9 cellular contexts compared by ENCODE assay signal in genomic region chr19:11087870-11088507, GRCh38. TPM values are rescaled to one million over a fixed set of nuclear protein-coding genes. Genes with fewer than 3 reads are reported as not detected.
DNase-seq lines count a peak whose midpoint lies in the region; ATAC-seq and TF ChIP-seq lines count a peak whose summit lies in the region.
"Had no signal": no experiment of that assay in that cellular context is flagged by ENCODE, and none has a peak within 500 bp of the region (broad histone marks: within the 10 kb centered on the region; RNA-seq: fewer than 3 reads in every experiment).

No MANE protein-coding gene starts in this region.

- H4K5ac ChIP-seq in mesendoderm (ENCODE audit: low read length) = no peak overlapping the region

- H3K56ac ChIP-seq in mesendoderm (ENCODE audit: low read length) = peak overlapping the region; percentile 91

- H3K4me3 ChIP-seq in heart left ventricle = peak overlapping the region in 2 of 12 donors; percentile 75 to 79
- no peak overlapping the region for H3K4me3 ChIP-seq in brain microvascular endothelial cell (ENCODE audit: low read depth, low read length)
- no peak overlapping the region for H3K4me3 ChIP-seq in mesendoderm (ENCODE audit: low read length)
- peak overlapping the region in 1 of 4 donors; percentile 74 for H3K4me3 ChIP-seq in upper lobe of left lung

- TF ChIP-seq POLR2A in heart left ventricle (IDR thresholded peaks at IDR 0.05) (no peak), upper lobe of left lung (IDR thresholded peaks at IDR 0.05) (no peak)

- DNase-seq in heart left ventricle (no peak), Right ventricle myocardium inferior (ENCODE audit: missing footprints) (no peak), brain microvascular endothelial cell (no peak), mesendoderm (no peak), upper lobe of left lung (no peak), NCI-H510A treated with DMSO at 0.1 percent for 48 hours (lab: John Stamatoyannopoulos, UW) (no peak), posterior vena cava (ENCODE audit: low spot score) (no peak), DMS53 (lab: John Stamatoyannopoulos, UW) (no peak)
- DNase-seq: psoas muscle had no signal

- intact Hi-C loops in heart left ventricle (cut with DNase I) = loop anchor here in 3 of 10 donors (5.0 to 10.0 kb wide), 2 partner anchors 51 to 53 kb away; no protein-coding TSS in a partner anchor
- intact Hi-C loops in Right ventricle myocardium inferior (cut with DNase I) = loop anchor here (5.0 kb wide), 1 partner anchor 51 kb away; no protein-coding TSS in a partner anchor
- intact Hi-C loops in posterior vena cava (cut with DNase I) = loop anchor here in 1 of 2 donors (5.0 kb wide), 1 partner anchor 51 kb away; no protein-coding TSS in a partner anchor

- no peaks in the 10 kb centered on the region for H3K36me3 ChIP-seq in heart left ventricle
- H3K36me3 ChIP-seq in brain microvascular endothelial cell (replicated peaks) = peaks cover 9% of the 10 kb centered on the region
- peaks cover 4% of the 10 kb centered on the region for H3K36me3 ChIP-seq in mesendoderm (ENCODE audit: control insufficient read depth, insufficient read depth, low read length)
- H3K36me3 ChIP-seq in upper lobe of left lung = no peaks in the 10 kb centered on the region

- peaks cover 33% of the 10 kb centered on the region for H3K79me2 ChIP-seq in mesendoderm (ENCODE audit: control insufficient read depth, insufficient read depth, low read length)

- H3K9me3 ChIP-seq in heart left ventricle (no peaks in the 10 kb centered on the region), upper lobe of left lung (no peaks in the 10 kb centered on the region)
- H3K9me3 ChIP-seq: psoas muscle had no signal

- no peak overlapping the region for H3K4me2 ChIP-seq in mesendoderm (ENCODE audit: low read length)

- H3K18ac ChIP-seq in mesendoderm (ENCODE audit: low read length) = peak overlapping the region; percentile 99

- peak overlapping the region; percentile 97 for H2BK5ac ChIP-seq in mesendoderm (ENCODE audit: low read length)

- H2BK120ac ChIP-seq in mesendoderm (ENCODE audit: low read depth, low read length) = peak overlapping the region; percentile 99

- ATAC-seq in heart left ventricle = no peak
- no peak for ATAC-seq in Right ventricle myocardium inferior
- ATAC-seq in upper lobe of left lung (ENCODE audit: low FRiP score in 2 of 2) = no peak
- ATAC-seq: psoas muscle had no signal

- H2BK15ac ChIP-seq in mesendoderm (replicated peaks; ENCODE audit: low read depth) = peak overlapping the region; percentile 99

- peak overlapping the region; percentile 77 for H4K8ac ChIP-seq in mesendoderm (ENCODE audit: low read depth, low read length)

- H3K4me1 ChIP-seq in heart left ventricle (peaks cover 0 to 65% (median 41%) of the 10 kb centered on the region in 12 donors), mesendoderm (ENCODE audit: control insufficient read depth, low read depth, low read length) (peaks cover 7% of the 10 kb centered on the region), upper lobe of left lung (peaks cover 43 to 59% (median 44%) of the 10 kb centered on the region in 4 donors)

- 84 to 88% (median 86%) methylated on average over 4 of the region's 4 CpGs for WGBS in heart left ventricle, 4 donors
- WGBS in mesendoderm (ENCODE audit: extremely low coverage, insufficient coverage, low lambda C conversion rate) = no CpG with 5 or more reads among the region's 4 CpGs
- WGBS in upper lobe of left lung, 2 donors = 81 to 92% methylated on average over 4 of the region's 4 CpGs

- H2AK5ac ChIP-seq in mesendoderm (ENCODE audit: low read length) = peak overlapping the region; percentile 74

- TF ChIP-seq CTCF in heart left ventricle (IDR thresholded peaks at IDR 0.05) (no peak), brain microvascular endothelial cell (IDR thresholded peaks at IDR 0.05; ENCODE audit: low read depth, low read length, missing control alignments) (no peak), upper lobe of left lung (IDR thresholded peaks at IDR 0.05) (no peak)

- H3K4ac ChIP-seq in mesendoderm (ENCODE audit: low read depth, low read length) = peak overlapping the region; percentile 96

- in situ Hi-C loops in brain microvascular endothelial cell (cut with HindIII; ENCODE audit: low pct_ligation_motif_present, low sequenced_read_pairs) = no loop called here

- no peaks in the 10 kb centered on the region for H3K27me3 ChIP-seq in heart left ventricle
- no peaks in the 10 kb centered on the region for H3K27me3 ChIP-seq in brain microvascular endothelial cell (replicated peaks)
- no peaks in the 10 kb centered on the region for H3K27me3 ChIP-seq in mesendoderm (ENCODE audit: insufficient read depth, low read length, poor library complexity)
- H3K27me3 ChIP-seq in upper lobe of left lung = no peaks in the 10 kb centered on the region

- H3K27ac ChIP-seq in heart left ventricle = peak overlapping the region in 8 of 12 donors; percentile 88 to 99 (median 97)
- peak overlapping the region; percentile 91 for H3K27ac ChIP-seq in brain microvascular endothelial cell
- peak overlapping the region; percentile 81 for H3K27ac ChIP-seq in mesendoderm (ENCODE audit: low read depth, low read length)
- H3K27ac ChIP-seq in upper lobe of left lung = peak overlapping the region; percentile 92 to 100 (median 98)

- TF ChIP-seq EP300 in upper lobe of left lung (IDR thresholded peaks at IDR 0.05) = no peak

- peak overlapping the region; percentile 72 for H3K9ac ChIP-seq in mesendoderm (ENCODE audit: low read length)

- no peak overlapping the region for H3K23ac ChIP-seq in mesendoderm (ENCODE audit: low read length)

- no peaks in the 10 kb centered on the region for H3K79me1 ChIP-seq in mesendoderm (ENCODE audit: low read length)

RNA-seq across cellular contexts. Expression of gene LDLR, which starts 1.3 kb away (rescaled TPM):
- 10 to 100 TPM in 8 of 9 donors, 1 to 10 TPM in 1; 4.3 to 30.9 (median 19.0) TPM for total RNA-seq in heart left ventricle
- polyA plus RNA-seq in heart left ventricle = 10 to 100 TPM in 1 of 2 donors, 1 to 10 TPM in 1; 4.5 to 45.9 TPM
- 12.8 TPM for total RNA-seq in Right ventricle myocardium inferior
- polyA plus RNA-seq in mesendoderm (2013, experiment 1 of 2) = 65.4 TPM
- 68.0 TPM for polyA plus RNA-seq in mesendoderm (2013, experiment 2 of 2)
- 100 to 1,000 TPM; 204 to 493 (median 234) TPM for total RNA-seq in upper lobe of left lung
- total RNA-seq in posterior vena cava = 10 to 100 TPM; 51.0 to 66.4 TPM
